Comparison of ENCODE assay signal across 22 cellular contexts in the genomic region with DNA sequence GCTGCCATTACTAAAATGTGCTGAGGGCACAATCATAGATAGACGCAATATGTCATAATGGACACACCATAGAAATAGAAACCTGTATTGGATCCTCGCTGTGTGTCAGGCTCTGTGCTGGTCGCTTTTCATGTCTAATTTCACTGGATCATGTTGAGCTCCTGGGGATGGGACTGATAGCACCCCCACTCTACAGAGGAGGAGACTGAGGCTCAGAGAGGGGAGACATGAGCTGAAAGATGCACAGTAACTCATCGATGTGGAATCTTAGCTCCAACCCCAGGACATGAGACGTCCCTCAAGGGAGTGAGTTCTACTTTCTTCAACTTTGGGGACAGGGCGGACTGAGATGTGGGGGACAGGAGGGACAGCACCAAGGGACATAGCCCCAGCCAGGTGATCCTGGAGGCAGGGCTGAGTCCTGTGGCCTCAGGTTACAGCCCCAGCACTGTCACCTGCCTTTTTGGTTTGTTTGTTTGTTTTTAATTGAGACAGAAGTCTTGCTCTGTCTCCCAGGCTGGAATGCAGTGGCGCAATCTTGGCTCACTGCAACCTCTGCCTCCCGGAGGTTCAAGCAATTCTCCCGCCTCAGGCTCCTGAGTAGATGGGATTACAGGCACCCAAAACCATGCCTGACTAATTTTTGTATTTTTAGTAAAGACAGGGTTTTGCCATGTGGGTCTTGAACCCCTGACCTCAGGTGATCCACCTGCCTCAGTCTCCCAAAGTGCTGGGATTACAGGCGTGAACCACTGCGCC. TPM values are rescaled to one million over a fixed set of nuclear protein-coding genes. Genes with fewer than 3 reads are reported as not detected.
A peak's percentile ranks its signal among the peaks of the same experiment; 100 is the strongest.
DNase-seq lines count a peak whose midpoint lies in the region; ATAC-seq, FAIRE-seq and TF ChIP-seq lines count a peak whose summit lies in the region.
"Had no signal": no experiment of that assay in that cellular context is flagged by ENCODE, and none has a peak within 500 bp of the region (broad histone marks: within the 10 kb centered on the region; RNA-seq: fewer than 3 reads in every experiment).

No MANE protein-coding gene starts in this region.

- CTCF ChIA-PET in activated naive CD4-positive, alpha-beta T cell treated with anti-CD3 and anti-CD28 coated beads for 36 hours (lab: Charles Lee): interaction anchor here (1.0 to 5.1 kb wide), 2 partner anchors 11 to 48 kb away, joined by 3 to 18 read pairs; no protein-coding TSS in a partner anchor

- no peak overlapping the region for H3K4me3 Mint-ChIP-seq in mesothelial cell of epicardium
- no peak overlapping the region for H3K4me3 Mint-ChIP-seq in activated naive CD4-positive, alpha-beta T cell treated with anti-CD3 and anti-CD28 coated beads for 36 hours
- H3K4me3 Mint-ChIP-seq in activated T-cell treated with anti-CD3 and anti-CD28 coated beads, Interleukin-2, amount 50 U/mL, for 4 hours: no peak overlapping the region

- H3K9me3 Mint-ChIP-seq in mesothelial cell of epicardium: no peaks in the 10 kb centered on the region
- no peaks in the 10 kb centered on the region for H3K9me3 Mint-ChIP-seq in activated naive CD4-positive, alpha-beta T cell treated with anti-CD3 and anti-CD28 coated beads for 36 hours
- no peaks in the 10 kb centered on the region for H3K9me3 Mint-ChIP-seq in activated T-cell treated with anti-CD3 and anti-CD28 coated beads, Interleukin-2, amount 50 U/mL, for 4 hours

- DNase-seq in EH (ENCODE audit: low read depth): peak; percentile 76
- peak; percentile 68 for DNase-seq in M059J (ENCODE audit: low read depth)
- DNase-seq in bronchial epithelial cell (ENCODE audit: low read depth): peak; percentile 39
- no peak for DNase-seq in mesothelial cell of epicardium (ENCODE audit: low spot score in 2 of 2, unreplicated experiment in 2 of 2)
- DNase-seq in activated naive CD4-positive, alpha-beta T cell treated with anti-CD3 and anti-CD28 coated beads for 36 hours: no peak
- DNase-seq in GM10266 (ENCODE audit: extremely low spot score): no peak
- DNase-seq in activated T-cell treated with anti-CD3 and anti-CD28 coated beads, Interleukin-2, amount 50 U/mL, for 4 hours: no peak
- DNase-seq: activated CD4-positive, alpha-beta T cell treated with anti-CD3 and anti-CD28 coated beads for 4 hours; activated CD8-positive, alpha-beta memory T cell treated with anti-CD3 and anti-CD28 coated beads, Interleukin-2, amount 50 U/mL, for 4 hours; colonic mucosa; left ventricle myocardium inferior; NCI-H2029 treated with DMSO at 0.1 percent for 48 hours; NCI-H526 treated with DMSO at 0.1 percent for 48 hours; ovary; Peyer's patch; SK-N-SH; stimulated activated CD4-positive, alpha-beta T cell treated with anti-CD3 and anti-CD28 coated beads, Interleukin-2, amount 100 ng/mL, for 48 hours; substantia nigra had no signal

- H3K36me3 Mint-ChIP-seq in mesothelial cell of epicardium: no peaks in the 10 kb centered on the region
- H3K36me3 Mint-ChIP-seq in activated naive CD4-positive, alpha-beta T cell treated with anti-CD3 and anti-CD28 coated beads for 36 hours (ENCODE audit: low read depth): no peaks in the 10 kb centered on the region
- no peaks in the 10 kb centered on the region for H3K36me3 Mint-ChIP-seq in activated T-cell treated with anti-CD3 and anti-CD28 coated beads, Interleukin-2, amount 50 U/mL, for 4 hours (ENCODE audit: insufficient read depth)

- intact Hi-C loops in activated naive CD4-positive, alpha-beta T cell treated with anti-CD3 and anti-CD28 coated beads for 36 hours (cut with micrococcal nuclease): no loop called here

- ATAC-seq in GM19324 (IDR thresholded peaks at IDR 0.05; ENCODE audit: low FRiP score, unreplicated experiment): no peak
- ATAC-seq in activated T-cell treated with anti-CD3 and anti-CD28 coated beads, Interleukin-2, amount 50 U/mL, for 4 hours: no peak
- ATAC-seq: gastroesophageal sphincter had no signal

- no peaks in the 10 kb centered on the region for H3K27me3 ChIP-seq in bronchial epithelial cell (ENCODE audit: control insufficient read depth, insufficient read depth, low read length)
- H3K27me3 ChIP-seq: ascending aorta, colonic mucosa, gastroesophageal sphincter, ovary, Peyer's patch had no signal

- TF ChIP-seq CTCF in bronchial epithelial cell (IDR thresholded peaks at IDR 0.05; ENCODE audit: insufficient read depth, low read length, severe bottlenecking) (no peak), mesothelial cell of epicardium (IDR thresholded peaks at IDR 0.05; ENCODE audit: unreplicated experiment) (no peak), GM10266 (IDR thresholded peaks at IDR 0.05; ENCODE audit: control insufficient read depth, insufficient read depth, low read depth, missing control alignments) (no peak)

- peak overlapping the region; percentile 73 for H3K27ac Mint-ChIP-seq in mesothelial cell of epicardium
- no peak overlapping the region for H3K27ac Mint-ChIP-seq in activated naive CD4-positive, alpha-beta T cell treated with anti-CD3 and anti-CD28 coated beads for 36 hours

- no peaks in the 10 kb centered on the region for H3K27me3 Mint-ChIP-seq in mesothelial cell of epicardium (ENCODE audit: low read depth)
- no peaks in the 10 kb centered on the region for H3K27me3 Mint-ChIP-seq in activated naive CD4-positive, alpha-beta T cell treated with anti-CD3 and anti-CD28 coated beads for 36 hours (ENCODE audit: low read depth)
- H3K27me3 Mint-ChIP-seq in activated T-cell treated with anti-CD3 and anti-CD28 coated beads, Interleukin-2, amount 50 U/mL, for 4 hours (ENCODE audit: low read depth): no peaks in the 10 kb centered on the region

- FAIRE-seq in bronchial epithelial cell (lab: Jason Lieb, UNC): no peak

- H3K4me1 Mint-ChIP-seq in mesothelial cell of epicardium: peaks cover 30% of the 10 kb centered on the region
- H3K4me1 Mint-ChIP-seq in activated naive CD4-positive, alpha-beta T cell treated with anti-CD3 and anti-CD28 coated beads for 36 hours (ENCODE audit: low read depth): peaks cover 41% of the 10 kb centered on the region
- peaks cover 36% of the 10 kb centered on the region for H3K4me1 Mint-ChIP-seq in activated T-cell treated with anti-CD3 and anti-CD28 coated beads, Interleukin-2, amount 50 U/mL, for 4 hours (ENCODE audit: low read depth)

- H3K4me3 ChIP-seq in bronchial epithelial cell (ENCODE audit: low read depth, low read length): no peak overlapping the region
- H3K4me3 ChIP-seq: ascending aorta, colonic mucosa, gastroesophageal sphincter, HAP-1, left ventricle myocardium inferior, ovary, Peyer's patch had no signal

- no peaks in the 10 kb centered on the region for H3K36me3 ChIP-seq in bronchial epithelial cell (ENCODE audit: control insufficient read depth, insufficient read depth, low read length)
- H3K36me3 ChIP-seq: ascending aorta, colonic mucosa, gastroesophageal sphincter, HAP-1, left ventricle myocardium inferior, ovary, Peyer's patch had no signal

RNA-seq across cellular contexts. Expression of gene GIPC1, which starts 6.6 kb away (rescaled TPM):
- 43.5 and 114 TPM in 2 replicates for total RNA-seq in M059J (2014; rRNA removed; shearing (Covaris generic))
- 327 and 466 TPM in 2 replicates for total RNA-seq in bronchial epithelial cell
- total RNA-seq in mesothelial cell of epicardium: 108 to 111 TPM (median 111 TPM) in 3 replicates
- 10 to 100 TPM; 15.4 to 16.5 TPM for total RNA-seq in activated naive CD4-positive, alpha-beta T cell treated with anti-CD3 and anti-CD28 coated beads for 36 hours
- 10 to 100 TPM; 42.5 to 49.8 (median 44.3) TPM for total RNA-seq in activated T-cell treated with anti-CD3 and anti-CD28 coated beads, Interleukin-2, amount 50 U/mL, for 4 hours

RNA-seq across cellular contexts. Expression of gene DNAJB1, which starts 15.7 kb away (rescaled TPM):
- total RNA-seq in M059J (2014; rRNA removed; shearing (Covaris generic)): 114 and 138 TPM in 2 replicates
- total RNA-seq in bronchial epithelial cell (58.4 and 117 TPM in 2 replicates), mesothelial cell of epicardium (106 to 113 TPM (median 110 TPM) in 3 replicates)
- 10 to 100 TPM; 48.1 to 49.5 TPM for total RNA-seq in activated naive CD4-positive, alpha-beta T cell treated with anti-CD3 and anti-CD28 coated beads for 36 hours
- 100 to 1,000 TPM; 119 to 128 (median 120) TPM for total RNA-seq in activated T-cell treated with anti-CD3 and anti-CD28 coated beads, Interleukin-2, amount 50 U/mL, for 4 hours

RNA-seq across cellular contexts. Expression of gene TECR, which starts 26.9 kb away (rescaled TPM):
- total RNA-seq in M059J (2014; rRNA removed; shearing (Covaris generic)): 126 and 160 TPM in 2 replicates
- total RNA-seq in bronchial epithelial cell (20.0 and 46.3 TPM in 2 replicates), mesothelial cell of epicardium (111 to 116 TPM (median 115 TPM) in 3 replicates)
- 100 to 1,000 TPM; 102 to 105 TPM for total RNA-seq in activated naive CD4-positive, alpha-beta T cell treated with anti-CD3 and anti-CD28 coated beads for 36 hours
- 10 to 100 TPM; 92.5 to 96.3 (median 94.6) TPM for total RNA-seq in activated T-cell treated with anti-CD3 and anti-CD28 coated beads, Interleukin-2, amount 50 U/mL, for 4 hours

RNA-seq across cellular contexts. Expression of gene PTGER1, which starts 27.4 kb away (rescaled TPM):
- total RNA-seq in M059J (2014; rRNA removed; shearing (Covaris generic)): 0.12 TPM in 1 of 2 replicates, not detected in the other
- total RNA-seq in bronchial epithelial cell (1.5 and 2.6 TPM in 2 replicates), mesothelial cell of epicardium (2.8 to 3.5 TPM (median 2.8 TPM) in 3 replicates)
- total RNA-seq in activated naive CD4-positive, alpha-beta T cell treated with anti-CD3 and anti-CD28 coated beads for 36 hours: not detected
- total RNA-seq in activated T-cell treated with anti-CD3 and anti-CD28 coated beads, Interleukin-2, amount 50 U/mL, for 4 hours: under 1 TPM in 1 of 3 donors, not detected in 2; 0.19 TPM
- total RNA-seq: left ventricle myocardium inferior, Peyer's patch had no signal

Comparison
In these comparisons a context has a peak if more than half of its experiments do, and no peak if none do; other contexts are left out.
1. DNase-seq: peak in EH (single experiment), M059J (single experiment) and bronchial epithelial cell (single experiment); none in mesothelial cell of epicardium (0 of 2), activated naive CD4-positive, alpha-beta T cell treated with anti-CD3 and anti-CD28 coated beads for 36 hours (single experiment), GM10266 (single experiment) and activated T-cell treated with anti-CD3 and anti-CD28 coated beads, Interleukin-2, amount 50 U/mL, for 4 hours (single experiment).